In the genomic region with DNA sequence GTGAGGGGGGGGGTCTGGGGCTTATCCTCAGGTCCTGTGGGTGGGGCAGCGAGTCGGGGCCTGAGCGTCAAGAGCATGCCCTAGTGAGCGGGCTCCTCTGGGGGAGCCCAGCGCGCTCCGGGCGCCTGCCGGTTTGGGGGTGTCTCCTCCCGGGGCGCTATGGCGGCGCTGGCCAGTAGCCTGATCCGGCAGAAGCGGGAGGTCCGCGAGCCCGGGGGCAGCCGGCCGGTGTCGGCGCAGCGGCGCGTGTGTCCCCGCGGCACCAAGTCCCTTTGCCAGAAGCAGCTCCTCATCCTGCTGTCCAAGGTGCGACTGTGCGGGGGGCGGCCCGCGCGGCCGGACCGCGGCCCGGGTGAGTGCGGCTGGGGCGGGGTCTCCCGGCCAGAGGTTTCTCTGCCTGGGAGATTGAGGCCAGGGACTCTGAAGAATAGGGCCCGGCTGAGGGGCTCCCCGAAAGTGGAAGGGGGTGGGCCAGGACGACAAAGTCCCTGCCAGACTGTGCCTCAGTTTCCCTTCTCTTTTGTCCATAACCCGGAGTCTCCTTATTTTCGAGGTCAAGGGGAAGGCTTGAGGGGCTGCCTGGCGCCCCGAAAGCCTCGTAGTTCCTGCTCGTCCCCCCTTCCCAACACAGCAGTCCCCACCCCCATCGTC, we compare ENCODE assay signal across 8 cellular contexts. TPM values are rescaled to one million over a fixed set of nuclear protein-coding genes. Genes with fewer than 3 reads are reported as not detected.
A peak's percentile ranks its signal among the peaks of the same experiment; 100 is the strongest.
DNase-seq lines count a peak whose midpoint lies in the region; ATAC-seq and TF ChIP-seq lines count a peak whose summit lies in the region.

A gene (plus strand): TSS at position 51 of the 651 bp plus-strand sequence. CDS start 109 bp downstream, at position 160.

- H3K4me3 ChIP-seq in SK-N-MC (peak within 1 kb of the TSS; percentile 93), fibroblast of pulmonary artery (replicated peaks; ENCODE audit: low read depth, low read length) (peak within 1 kb of the TSS; percentile 44), trophoblast cell (ENCODE audit: low read depth, low read length) (peak within 1 kb of the TSS; percentile 74)

- H3K27ac ChIP-seq in SK-N-MC (peak within 1 kb of the TSS; percentile 98), trophoblast cell (ENCODE audit: low read depth, low read length) (no peak within 1 kb of the TSS)

- TF ChIP-seq CTCF in fibroblast of pulmonary artery (IDR thresholded peaks at IDR 0.05; ENCODE audit: low read length, missing control alignments): no peak

- H3K9ac ChIP-seq in SK-N-MC (ENCODE audit: insufficient read length) (peak within 1 kb of the TSS; percentile 90), trophoblast cell (ENCODE audit: low read length) (peak within 1 kb of the TSS; percentile 62)

- ATAC-seq in HG03280 (IDR thresholded peaks at IDR 0.05; ENCODE audit: unreplicated experiment): no peak
- ATAC-seq in GM19397 (IDR thresholded peaks at IDR 0.05; ENCODE audit: unreplicated experiment): no peak

- peaks cover 4% of the 10 kb centered on the region for H3K79me2 ChIP-seq in trophoblast cell (ENCODE audit: control insufficient read depth, insufficient read depth, low read length, poor library complexity)

- H4K12ac ChIP-seq in trophoblast cell (ENCODE audit: low read depth, low read length): peak within 1 kb of the TSS; percentile 12

- H3K23ac ChIP-seq in trophoblast cell (ENCODE audit: low read length): no peak within 1 kb of the TSS

- H2BK5ac ChIP-seq in trophoblast cell (ENCODE audit: low read depth, low read length, poor library complexity): no peak within 1 kb of the TSS

- no CpG with 5 or more reads among the region's 50 CpGs for WGBS in trophoblast cell (ENCODE audit: extremely low coverage, insufficient coverage, insufficient read length)

- H3K79me1 ChIP-seq in trophoblast cell (ENCODE audit: low read length): peaks cover 18% of the 10 kb centered on the region

- no peaks in the 10 kb centered on the region for H3K9me3 ChIP-seq in SK-N-MC (ENCODE audit: low read depth, low read length)
- H3K9me3 ChIP-seq in trophoblast cell (ENCODE audit: insufficient read depth, low read depth, low read length): peaks cover 2% of the 10 kb centered on the region

- H3K36me3 ChIP-seq in SK-N-MC (ENCODE audit: insufficient read depth, low read length) (no peaks in the 10 kb centered on the region), trophoblast cell (ENCODE audit: control insufficient read depth in 1 of 2, insufficient read depth in 2 of 2, low read length in 2 of 2) (no peaks in the 10 kb centered on the region)

- peak within 1 kb of the TSS; percentile 48 for H2AFZ ChIP-seq in trophoblast cell (ENCODE audit: insufficient read depth, low read length, poor library complexity)

- peak; percentile 28 for DNase-seq in ELF-1 (ENCODE audit: low read depth, low spot score)
- no peak for DNase-seq in SK-N-MC (ENCODE audit: low read depth, low spot score)
- DNase-seq in fibroblast of pulmonary artery (ENCODE audit: low read depth): no peak
- no peak for DNase-seq in trophoblast cell
- no peak for DNase-seq in AML-193 (lab: John Stamatoyannopoulos, UW)
- no peak for DNase-seq in H4 (ENCODE audit: low spot score)

- H3K4ac ChIP-seq in trophoblast cell (ENCODE audit: low read depth, low read length): no peak within 1 kb of the TSS

- peak within 1 kb of the TSS; percentile 67 for H3K18ac ChIP-seq in trophoblast cell (ENCODE audit: low read length)

- H3K4me2 ChIP-seq in trophoblast cell (ENCODE audit: low read length): peak within 1 kb of the TSS; percentile 94

- H4K8ac ChIP-seq in trophoblast cell (ENCODE audit: low read depth, low read length): peak within 1 kb of the TSS; percentile 77

- peaks cover 18% of the 10 kb centered on the region for H3K27me3 ChIP-seq in trophoblast cell (ENCODE audit: insufficient read depth, low read length)

- peak within 1 kb of the TSS; percentile 20 for H2BK120ac ChIP-seq in trophoblast cell (ENCODE audit: insufficient read depth, low read length, poor library complexity)

- peak within 1 kb of the TSS; percentile 33 for H3K14ac ChIP-seq in trophoblast cell (ENCODE audit: low read length)

- H4K91ac ChIP-seq in trophoblast cell (ENCODE audit: low read depth, low read length): peak within 1 kb of the TSS; percentile 29

- H2BK12ac ChIP-seq in trophoblast cell (ENCODE audit: low read length): no peak within 1 kb of the TSS

- peaks cover 25 to 33% of the 10 kb centered on the region in 2 experiments for H3K4me1 ChIP-seq in trophoblast cell (ENCODE audit: control insufficient read depth in 1 of 2, insufficient read depth in 2 of 2, low read length in 2 of 2)

- no peak within 1 kb of the TSS for H2AK5ac ChIP-seq in trophoblast cell (ENCODE audit: low read length)

RNA-seq across cellular contexts. Expression of the gene that starts here (rescaled TPM):
- polyA plus RNA-seq in trophoblast cell (2013): 6.4 and 6.9 TPM in 2 replicates
- total RNA-seq in H4 (2014; rRNA removed; shearing (Covaris generic)): not detected in 2 replicates
